21 cellular contexts compared by ENCODE assay signal in the genomic region with DNA sequence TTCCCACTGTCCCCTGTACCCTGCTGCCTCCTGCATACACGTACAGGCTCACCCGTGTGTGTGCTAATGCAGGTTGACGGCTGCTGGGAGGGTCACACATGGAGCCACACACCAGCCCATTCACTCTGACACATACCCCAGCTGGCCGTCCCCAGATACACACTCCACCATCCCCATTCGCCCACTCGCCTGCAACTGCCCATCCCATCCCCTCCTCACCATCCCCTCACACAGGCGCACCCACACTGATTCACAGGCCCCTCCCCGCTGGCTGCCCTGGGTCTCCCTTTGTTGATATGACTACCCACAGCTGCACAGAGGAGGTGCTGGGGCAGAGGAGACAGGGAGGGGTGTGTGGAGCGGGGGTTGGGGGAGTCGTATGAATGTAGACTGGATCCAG. TPM values are rescaled to one million over a fixed set of nuclear protein-coding genes. Genes with fewer than 3 reads are reported as not detected.
A peak's percentile ranks its signal among the peaks of the same experiment; 100 is the strongest.
DNase-seq lines count a peak whose midpoint lies in the region; ATAC-seq and TF ChIP-seq lines count a peak whose summit lies in the region.
"Had no signal": no experiment of that assay in that cellular context is flagged by ENCODE, and none has a peak within 500 bp of the region (broad histone marks: within the 10 kb centered on the region; RNA-seq: fewer than 3 reads in every experiment).

No MANE protein-coding gene starts in this region.

- H2BK5ac ChIP-seq in IMR-90 (ENCODE audit: low read depth, low read length, poor library complexity, severe bottlenecking), result no peak overlapping the region
- no peak overlapping the region for H2BK5ac ChIP-seq in mesendoderm (ENCODE audit: low read length)

- H3K27me3 ChIP-seq in IMR-90 (ENCODE audit: control insufficient read depth, insufficient read depth, low read length) (peaks cover 5% of the 10 kb centered on the region; the same call in 1 of the 2 replicates), mesendoderm (ENCODE audit: insufficient read depth, low read length, poor library complexity) (no peaks in the 10 kb centered on the region), lower lobe of right lung (ENCODE audit: low read depth) (no peaks in the 10 kb centered on the region), right cardiac atrium (ENCODE audit: control insufficient read depth, insufficient read depth) (no peaks in the 10 kb centered on the region)

- no peak for TF ChIP-seq POLR2A in IMR-90 (IDR thresholded peaks at IDR 0.05; ENCODE audit: low read depth, low read length)

- no peak overlapping the region for H4K91ac ChIP-seq in IMR-90 (ENCODE audit: insufficient read depth, low read depth, low read length)

- dilution Hi-C loops in IMR-90 (cut with HindIII; ENCODE audit: low sequenced_read_pairs, unreplicated experiment), result no loop called here

- H3K4ac ChIP-seq in IMR-90 (ENCODE audit: low read depth, low read length) (no peak overlapping the region), mesendoderm (ENCODE audit: low read depth, low read length) (no peak overlapping the region)

- H2BK15ac ChIP-seq in IMR-90 (ENCODE audit: low read depth, low read length) (no peak overlapping the region), mesendoderm (replicated peaks; ENCODE audit: low read depth) (no peak overlapping the region)

- H2BK20ac ChIP-seq in IMR-90 (ENCODE audit: low read depth, low read length), result no peak overlapping the region

- H2AK5ac ChIP-seq in IMR-90 (ENCODE audit: low read depth, low read length) (no peak overlapping the region), mesendoderm (ENCODE audit: low read length) (no peak overlapping the region)

- no peak overlapping the region for H3K14ac ChIP-seq in IMR-90 (replicated peaks; ENCODE audit: low read depth, low read length)

- 73% methylated on average over 5 of the region's 10 CpGs; no CpG with 5 or more reads in 1 of the 2 experiments for WGBS in IMR-90 (ENCODE audit: extremely low coverage in 2 of 2, insufficient read length in 1 of 2), 2 experiments
- no CpG with 5 or more reads among the region's 10 CpGs for WGBS in mesendoderm (ENCODE audit: extremely low coverage, insufficient coverage, low lambda C conversion rate)
- WGBS in right cardiac atrium, result 91% methylated on average over 10 of the region's 10 CpGs

- H3K18ac ChIP-seq in IMR-90 (ENCODE audit: low read depth, low read length) (no peak overlapping the region), mesendoderm (ENCODE audit: low read length) (no peak overlapping the region)

- H3K56ac ChIP-seq in IMR-90 (ENCODE audit: extremely low read depth, insufficient read depth, low read length), result no peak overlapping the region
- H3K56ac ChIP-seq in mesendoderm (ENCODE audit: low read length), result peak overlapping the region; percentile 25

- H4K20me1 ChIP-seq in IMR-90 (ENCODE audit: insufficient read depth, low read length), result no peaks in the 10 kb centered on the region

- H3K9ac ChIP-seq in IMR-90 (ENCODE audit: low read depth, low read length), result no peak overlapping the region
- H3K9ac ChIP-seq in mesendoderm (ENCODE audit: low read length), result no peak overlapping the region

- H3K79me1 ChIP-seq in IMR-90 (ENCODE audit: low read depth in 1 of 2, low read length in 2 of 2) (no peaks in the 10 kb centered on the region), mesendoderm (ENCODE audit: low read length) (no peaks in the 10 kb centered on the region)

- TF ChIP-seq CTCF in IMR-90 (conservative IDR thresholded peaks at IDR 0.05; ENCODE audit: low read depth, low read length) (no peak), lower lobe of right lung (IDR thresholded peaks at IDR 0.05) (no peak)

- no peaks in the 10 kb centered on the region for H3K79me2 ChIP-seq in mesendoderm (ENCODE audit: control insufficient read depth, insufficient read depth, low read length)

- no TSS peak for BruUV-seq in IMR-90 (replicated peaks; lab: Mats Ljungman, UMichigan)

- H3K36me3 ChIP-seq in IMR-90 (ENCODE audit: control insufficient read depth, insufficient read depth, low read length) (no peaks in the 10 kb centered on the region), mesendoderm (ENCODE audit: control insufficient read depth, insufficient read depth, low read length) (no peaks in the 10 kb centered on the region), lower lobe of right lung (no peaks in the 10 kb centered on the region)

- in situ Hi-C loops in IMR-90 (cut with MboI; ENCODE audit: low sequenced_read_pairs), result no loop called here

- H4K8ac ChIP-seq in IMR-90 (ENCODE audit: low read depth in 2 of 2, low read length in 2 of 2) (no peak overlapping the region), mesendoderm (ENCODE audit: low read depth, low read length) (no peak overlapping the region)

- H4K5ac ChIP-seq in IMR-90 (ENCODE audit: low read depth, low read length) (no peak overlapping the region), mesendoderm (ENCODE audit: low read length) (no peak overlapping the region)

- DNase-seq in IMR-90 (peak; percentile 50), mesendoderm (no peak), retina (peak; percentile 87), NCI-H1092 treated with DMSO at 0.1 percent for 48 hours (lab: John Stamatoyannopoulos, UW) (no peak), lower lobe of right lung (no peak), right cardiac atrium (no peak), HEK293T (ENCODE audit: extremely low spot score) (no peak)
- DNase-seq: DMS53, KBM-7, MM.1S, NCI-H1092, NCI-H1436 treated with DMSO at 0.1 percent for 48 hours, NCI-H1930, NCI-H226, NCI-H510A treated with DMSO at 0.1 percent for 48 hours, NCI-H748 treated with DMSO at 0.1 percent for 48 hours, SIG-M5 had no signal

- TF ChIP-seq RAD21 in IMR-90 (IDR thresholded peaks at IDR 0.05; ENCODE audit: low read length), result no peak

- peaks cover 7% of the 10 kb centered on the region for H3K9me1 ChIP-seq in IMR-90 (ENCODE audit: insufficient read depth, low read length)

- H3K23ac ChIP-seq in IMR-90 (ENCODE audit: low read depth, low read length), result no peak overlapping the region
- no peak overlapping the region for H3K23ac ChIP-seq in mesendoderm (ENCODE audit: low read length)

- no peak overlapping the region for H3K27ac ChIP-seq in IMR-90 (ENCODE audit: insufficient read depth, low read length)
- H3K27ac ChIP-seq in mesendoderm (ENCODE audit: low read depth, low read length), result no peak overlapping the region
- H3K27ac ChIP-seq in lower lobe of right lung, result no peak overlapping the region
- H3K27ac ChIP-seq in right cardiac atrium (ENCODE audit: low read length), result no peak overlapping the region
- H3K27ac ChIP-seq: HL-60, RWPE1 had no signal

- CTCF ChIA-PET in IMR-90 (lab: Yijun Ruan, JAX) (no interaction called here), HEK293T (lab: Yijun Ruan, JAX) (interaction anchor here (1.0 kb wide), 1 partner anchor 248 kb away, joined by 3 read pairs; no protein-coding TSS in a partner anchor)

- H3K4me3 ChIP-seq in IMR-90 (ENCODE audit: insufficient read depth, low read depth, low read length), result no peak overlapping the region
- no peak overlapping the region for H3K4me3 ChIP-seq in mesendoderm (ENCODE audit: low read length)
- H3K4me3 ChIP-seq in lower lobe of right lung, result no peak overlapping the region
- no peak overlapping the region for H3K4me3 ChIP-seq in right cardiac atrium (ENCODE audit: low read length)

- H3K4me1 ChIP-seq in IMR-90 (ENCODE audit: control insufficient read depth, insufficient read depth, low read length), result peaks cover 16% of the 10 kb centered on the region
- no peaks in the 10 kb centered on the region for H3K4me1 ChIP-seq in mesendoderm (ENCODE audit: control insufficient read depth, low read depth, low read length)
- no peaks in the 10 kb centered on the region for H3K4me1 ChIP-seq in lower lobe of right lung
- peaks cover 1% of the 10 kb centered on the region for H3K4me1 ChIP-seq in right cardiac atrium (ENCODE audit: control insufficient read depth, insufficient read depth, low read length)

- POLR2A ChIA-PET in IMR-90 (lab: Charles Lee; ENCODE audit: unreplicated experiment) (no interaction called here), HEK293T (lab: Yijun Ruan, JAX) (interaction anchor here (0.6 to 1.4 kb wide), 4 partner anchors 26 to 59 kb away, joined by 3 to 4 read pairs (median 3); a partner anchor contains a TSS)

- H3K4me2 ChIP-seq in IMR-90 (ENCODE audit: low read depth, low read length), result no peak overlapping the region
- H3K4me2 ChIP-seq in mesendoderm (ENCODE audit: low read length), result no peak overlapping the region

- H2BK120ac ChIP-seq in IMR-90 (ENCODE audit: low read depth, low read length), result no peak overlapping the region
- no peak overlapping the region for H2BK120ac ChIP-seq in mesendoderm (ENCODE audit: low read depth, low read length)

- peak overlapping the region; percentile 39 for H2AFZ ChIP-seq in IMR-90 (replicated peaks; ENCODE audit: low read length, poor library complexity)

- H2AK9ac ChIP-seq in IMR-90 (replicated peaks; ENCODE audit: low read depth, low read length, poor library complexity), result no peak overlapping the region

- intact Hi-C loops in IMR-90 (cut with micrococcal nuclease), result loop anchor here (10.0 kb wide), 1 partner anchor 85 kb away; no protein-coding TSS in a partner anchor
- intact Hi-C loops in lower lobe of right lung (cut with DNase I), result no loop called here
- intact Hi-C loops in right cardiac atrium (cut with DNase I), result no loop called here

- H3K9me3 ChIP-seq in IMR-90 (ENCODE audit: control insufficient read depth, insufficient read depth, low read length) (no peaks in the 10 kb centered on the region), lower lobe of right lung (no peaks in the 10 kb centered on the region), right cardiac atrium (ENCODE audit: control insufficient read depth, low read length) (no peaks in the 10 kb centered on the region)

- peak; percentile 55 for ATAC-seq in IMR-90 (ENCODE audit: low read depth)
- ATAC-seq in SK-N-SH treated with all-trans-retinoic acid at 6 μM for 48 hours, result peak; percentile 33; the same call in 1 of the 3 replicates
- no peak for ATAC-seq in lower lobe of right lung
- ATAC-seq in right cardiac atrium, result no peak
- ATAC-seq: HepG2 had no signal

TF ChIP-seq in IMR-90, 13 proteins besides CTCF, POLR2A, EP300 and RAD21 (continues in another document):
- no peak for TF ChIP-seq FOS (IDR thresholded peaks at IDR 0.05; ENCODE audit: low read depth, low read length)
- TF ChIP-seq RFX5 (IDR thresholded peaks at IDR 0.05; ENCODE audit: low read depth, low read length), result no peak

TF ChIP-seq in SK-N-SH treated with all-trans-retinoic acid at 6 μM for 48 hours, 23 proteins besides CTCF, POLR2A, EP300 and RAD21 (continues in another document):
- TF ChIP-seq GLIS3 (CRISPR knock-in tag; IDR thresholded peaks at IDR 0.05), result no peak
- TF ChIP-seq ZNF8 (CRISPR knock-in tag; IDR thresholded peaks at IDR 0.05), result no peak
- no peak for TF ChIP-seq SNAI2 (CRISPR knock-in tag; IDR thresholded peaks at IDR 0.05)

TF ChIP-seq in HEK293T, 16 proteins besides CTCF, POLR2A, EP300 and RAD21 (continues in another document):
- TF ChIP-seq CTBP1 (IDR thresholded peaks at IDR 0.05; ENCODE audit: borderline replicate concordance) (no peak), L3MBTL2 (conservative IDR thresholded peaks at IDR 0.05) (no peak)

RNA-seq across cellular contexts. Expression of a gene that starts 25.7 kb away (rescaled TPM):
- total RNA-seq in IMR-90 (2012; rRNA removed), result 24.4 and 26.7 TPM in 2 replicates
- 13.6 and 15.1 TPM in 2 replicates for polyA plus RNA-seq in IMR-90 (2012; rRNA removed)
- polyA plus RNA-seq in IMR-90 (2012; cell fraction: cytosol; rRNA removed), result 10.4 and 10.6 TPM in 2 replicates
- polyA plus RNA-seq in IMR-90 (2012; cell fraction: nucleus; rRNA removed; ENCODE audit: low replicate concordance), result 5.0 and 9.7 TPM in 2 replicates
- 40.2 TPM for polyA plus RNA-seq in mesendoderm (2013, experiment 1 of 2)
- polyA plus RNA-seq in mesendoderm (2013, experiment 2 of 2), result 43.1 TPM
- 21.9 TPM for total RNA-seq in lower lobe of right lung
- total RNA-seq in right cardiac atrium, result 10 to 100 TPM; 14.1 to 20.8 (median 18.5) TPM
- 12.3 TPM for polyA plus RNA-seq in right cardiac atrium

Comparison
In these comparisons a context has a peak if more than half of its experiments do, and no peak if none do; other contexts are left out.
1. ATAC-seq: peak in IMR-90 (single experiment) and SK-N-SH treated with all-trans-retinoic acid at 6 μM for 48 hours (single experiment); none in lower lobe of right lung (0 of 2) and right cardiac atrium (0 of 2).
2. DNase-seq: peak in IMR-90 (single experiment) and retina (single experiment); none in mesendoderm (single experiment), NCI-H1092 treated with DMSO at 0.1 percent for 48 hours (single experiment), lower lobe of right lung (single experiment), right cardiac atrium (0 of 3) and HEK293T (single experiment).